In genomic region chr12:120236124-120236398, GRCh38 we compare ENCODE assay signal across 10 cellular contexts. TPM values are rescaled to one million over a fixed set of nuclear protein-coding genes. Genes with fewer than 3 reads are reported as not detected.
A peak's percentile ranks its signal among the peaks of the same experiment; 100 is the strongest.
DNase-seq lines count a peak whose midpoint lies in the region; ATAC-seq and TF ChIP-seq lines count a peak whose summit lies in the region.
"Had no signal": no experiment of that assay in that cellular context is flagged by ENCODE, and none has a peak within 500 bp of the region (broad histone marks: within the 10 kb centered on the region; RNA-seq: fewer than 3 reads in every experiment).

No MANE protein-coding gene starts in this region.

- ATAC-seq in HG03520 (IDR thresholded peaks at IDR 0.05; ENCODE audit: unreplicated experiment) (no peak), GM21447 (IDR thresholded peaks at IDR 0.05; ENCODE audit: unreplicated experiment) (no peak)

- no peaks in the 10 kb centered on the region for H3K9me3 Mint-ChIP-seq in activated CD4-positive, alpha-beta memory T cell treated with anti-CD3 and anti-CD28 coated beads, Interleukin-2, amount 10 ng/mL, durations not matched to agents 7 days and 5 days
- H3K9me3 Mint-ChIP-seq in immature natural killer cell: no peaks in the 10 kb centered on the region

- no peaks in the 10 kb centered on the region for H3K27me3 ChIP-seq in ovary

- peak overlapping the region in 17 of 21 experiments; percentile 25 to 93 (median 82) for H3K27ac ChIP-seq in skin epidermis
- H3K27ac ChIP-seq in ovary: no peak overlapping the region

- peak overlapping the region; percentile 10 for H3K27ac Mint-ChIP-seq in activated CD4-positive, alpha-beta memory T cell treated with anti-CD3 and anti-CD28 coated beads, Interleukin-2, amount 10 ng/mL, durations not matched to agents 7 days and 5 days
- H3K27ac Mint-ChIP-seq in immature natural killer cell: peak overlapping the region; percentile 76 to 99 (median 90)

- CTCF ChIA-PET in activated CD4-positive, alpha-beta memory T cell treated with anti-CD3 and anti-CD28 coated beads, Interleukin-2, amount 10 ng/mL, durations not matched to agents 7 days and 5 days (lab: Charles Lee): interaction anchor here (0.6 to 6.3 kb wide), 8 partner anchors 9 to 33 kb away, joined by 3 to 58 read pairs (median 6); partner anchors contain the start of gene PXN

- in situ Hi-C loops in Caki2 (cut with HindIII; ENCODE audit: low pct_unique_long_range_greater_than_20kb, low sequenced_read_pairs): no loop called here
- in situ Hi-C loops in GM13977 (cut with MboI; ENCODE audit: low pct_unique_long_range_greater_than_20kb, low sequenced_read_pairs, unreplicated experiment): no loop called here

- POLR2A ChIA-PET in activated CD4-positive, alpha-beta memory T cell treated with anti-CD3 and anti-CD28 coated beads, Interleukin-2, amount 10 ng/mL, durations not matched to agents 7 days and 5 days (lab: Charles Lee): interaction anchor here (1.1 to 5.0 kb wide), 5 partner anchors 12 to 56 kb away, joined by 4 to 47 read pairs (median 12); partner anchors contain the start of genes RNU4-1 and RNU4-2

- H3K4me3 Mint-ChIP-seq in activated CD4-positive, alpha-beta memory T cell treated with anti-CD3 and anti-CD28 coated beads, Interleukin-2, amount 10 ng/mL, durations not matched to agents 7 days and 5 days: no peak overlapping the region
- peak overlapping the region; percentile 71 to 85 (median 75) for H3K4me3 Mint-ChIP-seq in immature natural killer cell

- no peaks in the 10 kb centered on the region for H3K9me3 ChIP-seq in ovary

- TF ChIP-seq EP300 in ovary (IDR thresholded peaks at IDR 0.05): no peak

- H3K36me3 ChIP-seq in ovary: no peaks in the 10 kb centered on the region

- H3K36me3 Mint-ChIP-seq in activated CD4-positive, alpha-beta memory T cell treated with anti-CD3 and anti-CD28 coated beads, Interleukin-2, amount 10 ng/mL, durations not matched to agents 7 days and 5 days (ENCODE audit: low read depth): peaks cover 40% of the 10 kb centered on the region
- peaks cover 0 to 4% (median 0%) of the 10 kb centered on the region in 3 donors for H3K36me3 Mint-ChIP-seq in immature natural killer cell

- TF ChIP-seq CTCF in ovary (IDR thresholded peaks at IDR 0.05) (no peak), GM13977 (IDR thresholded peaks at IDR 0.05; ENCODE audit: extremely low read depth, insufficient read depth, missing control alignments) (no peak)

- DNase-seq in Caki2 (ENCODE audit: low read depth) (peak; percentile 38), immature natural killer cell (peak in 1 of 3 donors; percentile 52), ovary (no peak), GM13977 (ENCODE audit: low spot score) (no peak)
- no peak for DNase-seq in activated CD4-positive, alpha-beta memory T cell treated with anti-CD3 and anti-CD28 coated beads, Interleukin-2, amount 10 ng/mL, durations not matched to agents 7 days and 5 days
- DNase-seq: NCI-H2081, SHP77 treated with DMSO at 0.1 percent for 48 hours had no signal

- 93 to 97% (median 94%) methylated on average over 3 of the region's 3 CpGs for whole genome bisulfite sequencing in ovary, 3 donors

- intact Hi-C loops in ovary (cut with DNase I): no loop called here

- peaks cover 19% of the 10 kb centered on the region for H3K4me1 ChIP-seq in ovary (ENCODE audit: insufficient read depth)

- no peak for TF ChIP-seq POLR2A in ovary (IDR thresholded peaks at IDR 0.05)

- H3K4me3 ChIP-seq in skin epidermis (no peak overlapping the region), ovary (no peak overlapping the region)

- peaks cover 85% of the 10 kb centered on the region for H3K4me1 Mint-ChIP-seq in activated CD4-positive, alpha-beta memory T cell treated with anti-CD3 and anti-CD28 coated beads, Interleukin-2, amount 10 ng/mL, durations not matched to agents 7 days and 5 days
- H3K4me1 Mint-ChIP-seq in immature natural killer cell: peaks cover 94 to 96% of the 10 kb centered on the region in 2 donors

- no peaks in the 10 kb centered on the region for H3K27me3 Mint-ChIP-seq in activated CD4-positive, alpha-beta memory T cell treated with anti-CD3 and anti-CD28 coated beads, Interleukin-2, amount 10 ng/mL, durations not matched to agents 7 days and 5 days
- H3K27me3 Mint-ChIP-seq in immature natural killer cell (ENCODE audit: low read depth in 3 of 3): peaks cover 3 to 24% (median 17%) of the 10 kb centered on the region in 3 donors

RNA-seq across cellular contexts. Expression of gene PXN, which starts 29.5 kb away (rescaled TPM):
- 8.2 and 28.8 TPM in 2 replicates for total RNA-seq in Caki2 (2014; rRNA removed; shearing (Covaris generic); ENCODE audit: low replicate concordance)
- 100 to 1,000 TPM; 271 to 274 TPM for total RNA-seq in activated CD4-positive, alpha-beta memory T cell treated with anti-CD3 and anti-CD28 coated beads, Interleukin-2, amount 10 ng/mL, durations not matched to agents 7 days and 5 days
- 100 to 1,000 TPM; 132 to 310 (median 240) TPM for polyA plus RNA-seq in immature natural killer cell
- total RNA-seq in ovary: 10 to 100 TPM; 25.0 to 78.0 (median 44.7) TPM
- polyA plus RNA-seq in ovary: 10 to 100 TPM; 34.7 to 49.2 TPM

RNA-seq across cellular contexts. Expression of gene RPLP0, which starts 35.1 kb away (rescaled TPM):
- 5,858 and 6,047 TPM in 2 replicates for total RNA-seq in Caki2 (2014; rRNA removed; shearing (Covaris generic); ENCODE audit: low replicate concordance)
- 1,000 to 10,000 TPM; 1,823 to 1,853 TPM for total RNA-seq in activated CD4-positive, alpha-beta memory T cell treated with anti-CD3 and anti-CD28 coated beads, Interleukin-2, amount 10 ng/mL, durations not matched to agents 7 days and 5 days
- polyA plus RNA-seq in immature natural killer cell (1,000 to 10,000 TPM in 1 of 3 donors, 100 to 1,000 TPM in 2; 528 to 1,271 (median 768) TPM), ovary (1,000 to 10,000 TPM; 2,860 to 5,035 TPM)
- total RNA-seq in ovary: 1,000 to 10,000 TPM; 2,634 to 4,152 (median 2,941) TPM

RNA-seq across cellular contexts. Expression of gene GCN1, which starts 41.5 kb away (rescaled TPM):
- total RNA-seq in Caki2 (2014; rRNA removed; shearing (Covaris generic); ENCODE audit: low replicate concordance): 44.3 and 51.5 TPM in 2 replicates
- total RNA-seq in activated CD4-positive, alpha-beta memory T cell treated with anti-CD3 and anti-CD28 coated beads, Interleukin-2, amount 10 ng/mL, durations not matched to agents 7 days and 5 days: 10 to 100 TPM; 86.0 to 94.3 TPM
- 10 to 100 TPM in 2 of 3 donors, 1 to 10 TPM in 1; 9.7 to 26.4 (median 11.3) TPM for polyA plus RNA-seq in immature natural killer cell
- total RNA-seq in ovary: 10 to 100 TPM; 34.6 to 86.2 (median 69.8) TPM
- 10 to 100 TPM; 22.6 to 25.6 TPM for polyA plus RNA-seq in ovary

RNA-seq across cellular contexts. Expression of gene RNU4-2, which starts 55.6 kb away (rescaled TPM):
- total RNA-seq in Caki2 (2014; rRNA removed; shearing (Covaris generic); ENCODE audit: low replicate concordance): not detected in 2 replicates
- 1,000 to 10,000 TPM; 3,547 to 4,143 TPM for total RNA-seq in activated CD4-positive, alpha-beta memory T cell treated with anti-CD3 and anti-CD28 coated beads, Interleukin-2, amount 10 ng/mL, durations not matched to agents 7 days and 5 days
- 10 to 100 TPM in 1 of 3 donors, not detected in 2; 70.0 TPM for polyA plus RNA-seq in immature natural killer cell
- total RNA-seq in ovary: over 10,000 TPM in 5 of 7 donors, under 1 TPM in 2; under 0.01 to 29,369 (median 16,575) TPM
- polyA plus RNA-seq in ovary: not detected

RNA-seq across cellular contexts. Expression of gene RNU4-1, which starts 57.0 kb away (rescaled TPM):
- total RNA-seq in Caki2 (2014; rRNA removed; shearing (Covaris generic); ENCODE audit: low replicate concordance): not detected in 2 replicates
- total RNA-seq in activated CD4-positive, alpha-beta memory T cell treated with anti-CD3 and anti-CD28 coated beads, Interleukin-2, amount 10 ng/mL, durations not matched to agents 7 days and 5 days: 1,000 to 10,000 TPM; 1,910 to 2,156 TPM
- polyA plus RNA-seq in immature natural killer cell (not detected), ovary (not detected)
- total RNA-seq in ovary: 1,000 to 10,000 TPM in 5 of 7 donors, under 1 TPM in 2; under 0.01 to 4,499 (median 2,193) TPM

Comparison
In these comparisons a context has a peak if more than half of its experiments do, and no peak if none do; other contexts are left out.
1. H3K27ac ChIP-seq: peak in skin epidermis (17 of 21); none in ovary (0 of 2).